In genomic region chr2:149871091-149871885, GRCh38 we compare ENCODE assay signal across 29 cellular contexts.
"Had no signal": no experiment of that assay in that cellular context is flagged by ENCODE, and none has a peak within 500 bp of the region (broad histone marks: within the 10 kb centered on the region; RNA-seq: fewer than 3 reads in every experiment).

No MANE protein-coding gene starts in this region.

- FAIRE-seq: kidney, pancreas, urothelium cell line had no signal

- H3K4me1 Mint-ChIP-seq: central memory CD8-positive, alpha-beta T cell; endodermal cell; memory B cell; naive thymus-derived CD4-positive, alpha-beta T cell; stimulated activated naive B cell treated with anti-CD40 and anti-IgM and Interleukin-4, amounts not matched to agents 10 μg/mL and 1 μg/mL and 100 μg/mL, for 72 hours had no signal

- H3K4me2 ChIP-seq: hepatocyte had no signal

- H3K4me3 ChIP-seq: colonic mucosa, gastrocnemius medialis, heart left ventricle, hepatocyte, lung, pancreas, right atrium auricular region, sigmoid colon, spleen, thoracic aorta, tibial nerve, upper lobe of left lung had no signal

- H3K36me3 ChIP-seq: colonic mucosa, gastrocnemius medialis, heart left ventricle, pancreas, right atrium auricular region, sigmoid colon, spleen, thoracic aorta, tibial nerve, upper lobe of left lung had no signal

- H3K27me3 Mint-ChIP-seq: central memory CD8-positive, alpha-beta T cell; dendritic cell treated with granulocyte-macrophage colony-stimulating factor and Interleukin-4, amounts not matched to agents 40 ng/mL and 50 ng/mL, for 4 days; memory B cell; naive thymus-derived CD4-positive, alpha-beta T cell; progenitor cell of endocrine pancreas; stimulated activated naive B cell treated with anti-CD40 and anti-IgM and Interleukin-4, amounts not matched to agents 10 μg/mL and 1 μg/mL and 100 μg/mL, for 72 hours; stimulated activated naive CD8-positive, alpha-beta T cell treated with anti-CD3 and anti-CD28 coated beads, Interleukin-15, Interleukin-2, amounts not matched to agents 100 ng/mL and 50 ng/mL, for 24 hours had no signal

- H3K4me1 ChIP-seq: colonic mucosa, gastrocnemius medialis, heart left ventricle, pancreas, right atrium auricular region, sigmoid colon, spleen, tibial nerve, upper lobe of left lung had no signal

- DNase-seq: colonic mucosa; effector CD8-positive, alpha-beta T cell; endodermal cell; gastrocnemius medialis; heart left ventricle; kidney; naive thymus-derived CD4-positive, alpha-beta T cell; occipital lobe; pancreas; sigmoid colon; spleen; stimulated activated naive B cell treated with anti-CD40 and anti-IgM and Interleukin-4, amounts not matched to agents 10 μg/mL and 1 μg/mL and 100 μg/mL, for 72 hours; upper lobe of left lung had no signal

- H2AFZ ChIP-seq: hepatocyte had no signal

- H3K9me3 ChIP-seq: colonic mucosa, gastrocnemius medialis, pancreas, sigmoid colon, thoracic aorta had no signal

- ATAC-seq: esophagus mucosa; gastrocnemius medialis; heart left ventricle; left lobe of liver; naive thymus-derived CD4-positive, alpha-beta T cell; pancreas; stimulated activated naive B cell treated with anti-CD40 and anti-IgM and Interleukin-4, amounts not matched to agents 10 μg/mL and 1 μg/mL and 100 μg/mL, for 72 hours had no signal

- H3K27ac ChIP-seq: colonic mucosa, epithelial cell of prostate, gastrocnemius medialis, heart left ventricle, hepatocyte, pancreas, right atrium auricular region, sigmoid colon, spleen, thoracic aorta, tibial nerve, upper lobe of left lung had no signal

- H3K79me2 ChIP-seq: hepatocyte had no signal

- H3K27me3 ChIP-seq: colonic mucosa, gastrocnemius medialis, heart left ventricle, hepatocyte, pancreas, right atrium auricular region, sigmoid colon, spleen, tibial nerve, upper lobe of left lung had no signal

- H3K36me3 Mint-ChIP-seq: memory B cell; naive thymus-derived CD4-positive, alpha-beta T cell; stimulated activated naive B cell treated with anti-CD40 and anti-IgM and Interleukin-4, amounts not matched to agents 10 μg/mL and 1 μg/mL and 100 μg/mL, for 72 hours had no signal

- H3K9me3 Mint-ChIP-seq: endodermal cell had no signal

- H3K4me3 Mint-ChIP-seq: central memory CD8-positive, alpha-beta T cell; dendritic cell treated with granulocyte-macrophage colony-stimulating factor and Interleukin-4, amounts not matched to agents 40 ng/mL and 50 ng/mL, for 4 days; endodermal cell; memory B cell; mesothelial cell of epicardium; naive thymus-derived CD4-positive, alpha-beta T cell; nephron; stimulated activated naive B cell treated with anti-CD40 and anti-IgM and Interleukin-4, amounts not matched to agents 10 μg/mL and 1 μg/mL and 100 μg/mL, for 72 hours; stimulated activated naive CD8-positive, alpha-beta T cell treated with anti-CD3 and anti-CD28 coated beads, Interleukin-15, Interleukin-2, amounts not matched to agents 100 ng/mL and 50 ng/mL, for 24 hours had no signal

- H3K27ac Mint-ChIP-seq: dendritic cell treated with granulocyte-macrophage colony-stimulating factor and Interleukin-4, amounts not matched to agents 40 ng/mL and 50 ng/mL, for 4 days; endodermal cell; memory B cell; mesothelial cell of epicardium; naive thymus-derived CD4-positive, alpha-beta T cell; nephron; progenitor cell of endocrine pancreas; stimulated activated naive B cell treated with anti-CD40 and anti-IgM and Interleukin-4, amounts not matched to agents 10 μg/mL and 1 μg/mL and 100 μg/mL, for 72 hours; stimulated activated naive CD8-positive, alpha-beta T cell treated with anti-CD3 and anti-CD28 coated beads, Interleukin-15, Interleukin-2, amounts not matched to agents 100 ng/mL and 50 ng/mL, for 24 hours had no signal
